Comparison of ENCODE assay signal across 1 cellular context in genomic region chr1:179104851-179105250, GRCh38.
TF ChIP-seq lines count a peak whose summit lies in the region.

No MANE protein-coding gene starts in this region.

TF ChIP-seq in HepG2, 621 proteins besides CTCF, POLR2A, EP300 and RAD21 (continued from another document and continues in another):
- peak; percentile 70; the same call in 1 of the 2 replicates for TF ChIP-seq IRF2 (CRISPR knock-in tag; IDR thresholded peaks at IDR 0.05)
- TF ChIP-seq CSRNP1 (CRISPR knock-in tag; IDR thresholded peaks at IDR 0.05): no peak
- TF ChIP-seq, protein P1, sequence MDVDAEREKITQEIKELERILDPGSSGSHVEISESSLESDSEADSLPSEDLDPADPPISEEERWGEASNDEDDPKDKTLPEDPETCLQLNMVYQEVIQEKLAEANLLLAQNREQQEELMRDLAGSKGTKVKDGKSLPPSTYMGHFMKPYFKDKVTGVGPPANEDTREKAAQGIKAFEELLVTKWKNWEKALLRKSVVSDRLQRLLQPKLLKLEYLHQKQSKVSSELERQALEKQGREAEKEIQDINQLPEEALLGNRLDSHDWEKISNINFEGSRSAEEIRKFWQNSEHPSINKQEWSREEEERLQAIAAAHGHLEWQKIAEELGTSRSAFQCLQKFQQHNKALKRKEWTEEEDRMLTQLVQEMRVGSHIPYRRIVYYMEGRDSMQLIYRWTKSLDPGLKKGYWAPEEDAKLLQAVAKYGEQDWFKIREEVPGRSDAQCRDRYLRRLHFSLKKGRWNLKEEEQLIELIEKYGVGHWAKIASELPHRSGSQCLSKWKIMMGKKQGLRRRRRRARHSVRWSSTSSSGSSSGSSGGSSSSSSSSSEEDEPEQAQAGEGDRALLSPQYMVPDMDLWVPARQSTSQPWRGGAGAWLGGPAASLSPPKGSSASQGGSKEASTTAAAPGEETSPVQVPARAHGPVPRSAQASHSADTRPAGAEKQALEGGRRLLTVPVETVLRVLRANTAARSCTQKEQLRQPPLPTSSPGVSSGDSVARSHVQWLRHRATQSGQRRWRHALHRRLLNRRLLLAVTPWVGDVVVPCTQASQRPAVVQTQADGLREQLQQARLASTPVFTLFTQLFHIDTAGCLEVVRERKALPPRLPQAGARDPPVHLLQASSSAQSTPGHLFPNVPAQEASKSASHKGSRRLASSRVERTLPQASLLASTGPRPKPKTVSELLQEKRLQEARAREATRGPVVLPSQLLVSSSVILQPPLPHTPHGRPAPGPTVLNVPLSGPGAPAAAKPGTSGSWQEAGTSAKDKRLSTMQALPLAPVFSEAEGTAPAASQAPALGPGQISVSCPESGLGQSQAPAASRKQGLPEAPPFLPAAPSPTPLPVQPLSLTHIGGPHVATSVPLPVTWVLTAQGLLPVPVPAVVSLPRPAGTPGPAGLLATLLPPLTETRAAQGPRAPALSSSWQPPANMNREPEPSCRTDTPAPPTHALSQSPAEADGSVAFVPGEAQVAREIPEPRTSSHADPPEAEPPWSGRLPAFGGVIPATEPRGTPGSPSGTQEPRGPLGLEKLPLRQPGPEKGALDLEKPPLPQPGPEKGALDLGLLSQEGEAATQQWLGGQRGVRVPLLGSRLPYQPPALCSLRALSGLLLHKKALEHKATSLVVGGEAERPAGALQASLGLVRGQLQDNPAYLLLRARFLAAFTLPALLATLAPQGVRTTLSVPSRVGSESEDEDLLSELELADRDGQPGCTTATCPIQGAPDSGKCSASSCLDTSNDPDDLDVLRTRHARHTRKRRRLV (CRISPR knock-in tag; IDR thresholded peaks at IDR 0.05): no peak
- peak; percentile 76; the same call in 1 of the 2 replicates for TF ChIP-seq SSRP1 (CRISPR knock-in tag; IDR thresholded peaks at IDR 0.05)
- no peak for TF ChIP-seq NR1H2 (CRISPR knock-in tag; IDR thresholded peaks at IDR 0.05; ENCODE audit: borderline replicate concordance, low read depth)
- TF ChIP-seq ZNF513 (CRISPR knock-in tag; conservative IDR thresholded peaks at IDR 0.05): no peak
- TF ChIP-seq ZNF205 (CRISPR knock-in tag; IDR thresholded peaks at IDR 0.05): 0 out of 2 replicates have a peak, but pooled peaks have one; percentile 62
- no peak for TF ChIP-seq REPIN1 (CRISPR knock-in tag; IDR thresholded peaks at IDR 0.05; ENCODE audit: borderline replicate concordance, low read depth)
- TF ChIP-seq TGIF2 (CRISPR knock-in tag; IDR thresholded peaks at IDR 0.05): peak; percentile 75
- TF ChIP-seq TCF7 (IDR thresholded peaks at IDR 0.05; ENCODE audit: low read depth): peak; percentile 80
- TF ChIP-seq FOXO1 (CRISPR knock-in tag; IDR thresholded peaks at IDR 0.05): peak; percentile 88; the same call in 1 of the 2 replicates
- TF ChIP-seq TSC22D2 (CRISPR knock-in tag; IDR thresholded peaks at IDR 0.05; ENCODE audit: borderline replicate concordance): no peak
- TF ChIP-seq HES4 (CRISPR knock-in tag; IDR thresholded peaks at IDR 0.05; ENCODE audit: borderline replicate concordance): no peak
- no peak for TF ChIP-seq SOX6 (IDR thresholded peaks at IDR 0.05)
- peak; percentile 93 for TF ChIP-seq SOX6 (CRISPR knock-in tag; IDR thresholded peaks at IDR 0.05)
- TF ChIP-seq, protein P2, sequence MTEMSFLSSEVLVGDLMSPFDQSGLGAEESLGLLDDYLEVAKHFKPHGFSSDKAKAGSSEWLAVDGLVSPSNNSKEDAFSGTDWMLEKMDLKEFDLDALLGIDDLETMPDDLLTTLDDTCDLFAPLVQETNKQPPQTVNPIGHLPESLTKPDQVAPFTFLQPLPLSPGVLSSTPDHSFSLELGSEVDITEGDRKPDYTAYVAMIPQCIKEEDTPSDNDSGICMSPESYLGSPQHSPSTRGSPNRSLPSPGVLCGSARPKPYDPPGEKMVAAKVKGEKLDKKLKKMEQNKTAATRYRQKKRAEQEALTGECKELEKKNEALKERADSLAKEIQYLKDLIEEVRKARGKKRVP (CRISPR knock-in tag; IDR thresholded peaks at IDR 0.05): no peak; a peak in 1 of 4 replicates
- TF ChIP-seq KAT8 (CRISPR knock-in tag; IDR thresholded peaks at IDR 0.05): peak; percentile 56
- TF ChIP-seq POLR2G (IDR thresholded peaks at IDR 0.05; ENCODE audit: low read depth, low read length): no peak
- no peak for TF ChIP-seq ZSCAN22 (CRISPR knock-in tag; IDR thresholded peaks at IDR 0.05)
- TF ChIP-seq EZH2 (conservative IDR thresholded peaks at IDR 0.05; ENCODE audit: low read depth, low read length): no peak
- peak; percentile 95 for TF ChIP-seq NCOA2 (CRISPR knock-in tag; IDR thresholded peaks at IDR 0.05)
- TF ChIP-seq ZNF768 (CRISPR knock-in tag; IDR thresholded peaks at IDR 0.05): no peak
- TF ChIP-seq ZNF431 (CRISPR knock-in tag; IDR thresholded peaks at IDR 0.05; ENCODE audit: borderline replicate concordance, low read depth): no peak
- TF ChIP-seq ISL2 (CRISPR knock-in tag; IDR thresholded peaks at IDR 0.05): peak; percentile 93
- peak; percentile 86 for TF ChIP-seq RCOR2 (CRISPR knock-in tag; IDR thresholded peaks at IDR 0.05)
- no peak for TF ChIP-seq EED (CRISPR knock-in tag; IDR thresholded peaks at IDR 0.05)
- TF ChIP-seq ZNF775 (CRISPR knock-in tag; IDR thresholded peaks at IDR 0.05; ENCODE audit: borderline replicate concordance): no peak
- TF ChIP-seq SALL1 (CRISPR knock-in tag; IDR thresholded peaks at IDR 0.05): peak; percentile 92
- no peak for TF ChIP-seq ZNF274 (CRISPR knock-in tag; IDR thresholded peaks at IDR 0.05)
- TF ChIP-seq ZNF607 (CRISPR knock-in tag; IDR thresholded peaks at IDR 0.05; ENCODE audit: borderline replicate concordance): no peak
- TF ChIP-seq ZHX1 (CRISPR knock-in tag; IDR thresholded peaks at IDR 0.05; ENCODE audit: low read depth): 0 out of 2 replicates have a peak, but pooled peaks have one; percentile 53
- peak; percentile 71 for TF ChIP-seq IKZF5 (CRISPR knock-in tag; IDR thresholded peaks at IDR 0.05)
- TF ChIP-seq ZNF615 (CRISPR knock-in tag; IDR thresholded peaks at IDR 0.05; ENCODE audit: borderline replicate concordance): no peak
- TF ChIP-seq, protein P3, sequence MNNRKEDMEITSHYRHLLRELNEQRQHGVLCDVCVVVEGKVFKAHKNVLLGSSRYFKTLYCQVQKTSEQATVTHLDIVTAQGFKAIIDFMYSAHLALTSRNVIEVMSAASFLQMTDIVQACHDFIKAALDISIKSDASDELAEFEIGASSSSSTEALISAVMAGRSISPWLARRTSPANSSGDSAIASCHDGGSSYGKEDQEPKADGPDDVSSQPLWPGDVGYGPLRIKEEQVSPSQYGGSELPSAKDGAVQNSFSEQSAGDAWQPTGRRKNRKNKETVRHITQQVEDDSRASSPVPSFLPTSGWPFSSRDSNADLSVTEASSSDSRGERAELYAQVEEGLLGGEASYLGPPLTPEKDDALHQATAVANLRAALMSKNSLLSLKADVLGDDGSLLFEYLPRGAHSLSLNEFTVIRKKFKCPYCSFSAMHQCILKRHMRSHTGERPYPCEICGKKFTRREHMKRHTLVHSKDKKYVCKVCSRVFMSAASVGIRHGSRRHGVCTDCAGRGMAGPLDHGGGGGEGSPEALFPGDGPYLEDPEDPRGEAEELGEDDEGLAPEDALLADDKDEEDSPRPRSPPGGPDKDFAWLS (CRISPR knock-in tag; IDR thresholded peaks at IDR 0.05; ENCODE audit: borderline replicate concordance): no peak
- TF ChIP-seq, protein P4, sequence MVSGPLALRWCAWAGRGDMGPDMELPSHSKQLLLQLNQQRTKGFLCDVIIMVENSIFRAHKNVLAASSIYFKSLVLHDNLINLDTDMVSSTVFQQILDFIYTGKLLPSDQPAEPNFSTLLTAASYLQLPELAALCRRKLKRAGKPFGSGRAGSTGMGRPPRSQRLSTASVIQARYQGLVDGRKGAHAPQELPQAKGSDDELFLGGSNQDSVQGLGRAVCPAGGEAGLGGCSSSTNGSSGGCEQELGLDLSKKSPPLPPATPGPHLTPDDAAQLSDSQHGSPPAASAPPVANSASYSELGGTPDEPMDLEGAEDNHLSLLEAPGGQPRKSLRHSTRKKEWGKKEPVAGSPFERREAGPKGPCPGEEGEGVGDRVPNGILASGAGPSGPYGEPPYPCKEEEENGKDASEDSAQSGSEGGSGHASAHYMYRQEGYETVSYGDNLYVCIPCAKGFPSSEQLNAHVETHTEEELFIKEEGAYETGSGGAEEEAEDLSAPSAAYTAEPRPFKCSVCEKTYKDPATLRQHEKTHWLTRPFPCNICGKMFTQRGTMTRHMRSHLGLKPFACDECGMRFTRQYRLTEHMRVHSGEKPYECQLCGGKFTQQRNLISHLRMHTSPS (CRISPR knock-in tag; IDR thresholded peaks at IDR 0.05; ENCODE audit: low read depth): peak; percentile 72; the same call in 1 of the 2 replicates
- TF ChIP-seq ZNF879 (CRISPR knock-in tag; IDR thresholded peaks at IDR 0.05): no peak
- no peak for TF ChIP-seq ATAD3A (CRISPR knock-in tag; IDR thresholded peaks at IDR 0.05)
- no peak for TF ChIP-seq TEAD2 (CRISPR knock-in tag; IDR thresholded peaks at IDR 0.05)
- TF ChIP-seq ZNF225 (CRISPR knock-in tag; IDR thresholded peaks at IDR 0.05): no peak
- TF ChIP-seq SNAPC2 (CRISPR knock-in tag; IDR thresholded peaks at IDR 0.05): peak; percentile 22; the same call in 1 of the 2 replicates
- no peak for TF ChIP-seq SNAI1 (CRISPR knock-in tag; IDR thresholded peaks at IDR 0.05; ENCODE audit: borderline replicate concordance)
- TF ChIP-seq ZNF703 (CRISPR knock-in tag; IDR thresholded peaks at IDR 0.05; ENCODE audit: borderline replicate concordance): no peak
- TF ChIP-seq ZNF24 (IDR thresholded peaks at IDR 0.05): no peak
